Comparison of ENCODE assay signal across 10 cellular contexts in the genomic region with DNA sequence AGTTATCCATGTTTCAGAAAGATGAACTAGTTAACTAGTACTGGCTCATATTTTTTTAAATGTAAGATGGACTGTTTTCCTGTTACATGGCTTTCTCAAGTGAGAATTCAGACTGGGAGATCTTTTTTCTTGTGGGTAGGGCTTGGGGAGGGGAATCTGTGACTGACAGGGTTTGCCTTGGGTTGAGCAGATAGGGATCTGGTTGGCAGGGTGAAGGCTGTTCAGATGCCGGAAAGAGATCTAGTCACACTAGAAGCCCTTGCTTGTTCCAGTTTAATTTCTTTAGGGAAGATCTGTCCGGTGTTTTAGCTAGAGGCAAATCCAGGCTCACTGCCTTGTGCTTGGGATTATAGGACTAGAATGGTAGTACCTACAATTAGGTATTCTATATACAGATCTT.
DNase-seq lines count a peak whose midpoint lies in the region; ATAC-seq and TF ChIP-seq lines count a peak whose summit lies in the region.
"Had no signal": no experiment of that assay in that cellular context is flagged by ENCODE, and none has a peak within 500 bp of the region (broad histone marks: within the 10 kb centered on the region; RNA-seq: fewer than 3 reads in every experiment).

No MANE protein-coding gene starts in this region.

- no peaks in the 10 kb centered on the region for H3K27me3 ChIP-seq in mesendoderm (ENCODE audit: insufficient read depth, low read length, poor library complexity)
- no peaks in the 10 kb centered on the region for H3K27me3 ChIP-seq in brain microvascular endothelial cell (replicated peaks)

- no peaks in the 10 kb centered on the region for H3K79me2 ChIP-seq in mesendoderm (ENCODE audit: control insufficient read depth, insufficient read depth, low read length)

- peaks cover 3 to 4% of the 10 kb centered on the region in 2 donors for H3K9me3 Mint-ChIP-seq in natural killer cell
- H3K9me3 Mint-ChIP-seq in natural killer cell treated with Interleukin-12 subunit alpha and Interleukin-12 subunit beta and Interleukin-15 and Interleukin-18, amount 100 ng/mL, for 72 hours: peaks cover 3% of the 10 kb centered on the region
- peaks cover 10% of the 10 kb centered on the region for H3K9me3 Mint-ChIP-seq in dendritic cell treated with granulocyte-macrophage colony-stimulating factor and Interleukin-4, amounts not matched to agents 40 ng/mL and 50 ng/mL, for 4 days

- TF ChIP-seq CTCF in natural killer cell (IDR thresholded peaks at IDR 0.05) (no peak), brain microvascular endothelial cell (IDR thresholded peaks at IDR 0.05; ENCODE audit: low read depth, low read length, missing control alignments) (no peak)

- H3K36me3 Mint-ChIP-seq in natural killer cell: peaks cover 18% of the 10 kb centered on the region
- peaks cover 31% of the 10 kb centered on the region for H3K36me3 Mint-ChIP-seq in natural killer cell treated with Interleukin-12 subunit alpha and Interleukin-12 subunit beta and Interleukin-15 and Interleukin-18, amount 100 ng/mL, for 72 hours
- H3K36me3 Mint-ChIP-seq in dendritic cell treated with granulocyte-macrophage colony-stimulating factor and Interleukin-4, amounts not matched to agents 40 ng/mL and 50 ng/mL, for 4 days (ENCODE audit: low read depth): peaks cover 39% of the 10 kb centered on the region

- H3K4me1 ChIP-seq in mesendoderm (ENCODE audit: control insufficient read depth, low read depth, low read length): peaks cover 15% of the 10 kb centered on the region

- H3K4me3 ChIP-seq in mesendoderm (ENCODE audit: low read length) (no peak overlapping the region), brain microvascular endothelial cell (ENCODE audit: low read depth, low read length) (no peak overlapping the region)

- no peaks in the 10 kb centered on the region for H3K36me3 ChIP-seq in mesendoderm (ENCODE audit: control insufficient read depth, insufficient read depth, low read length)
- no peaks in the 10 kb centered on the region for H3K36me3 ChIP-seq in brain microvascular endothelial cell (replicated peaks)

- no peak overlapping the region for H2AK5ac ChIP-seq in mesendoderm (ENCODE audit: low read length)

- no CpG with 5 or more reads among the region's 2 CpGs for WGBS in mesendoderm (ENCODE audit: extremely low coverage, insufficient coverage, low lambda C conversion rate)

- H2BK120ac ChIP-seq in mesendoderm (ENCODE audit: low read depth, low read length): no peak overlapping the region

- H3K18ac ChIP-seq in mesendoderm (ENCODE audit: low read length): no peak overlapping the region

- peak overlapping the region; percentile 22 for H3K27ac ChIP-seq in mesendoderm (ENCODE audit: low read depth, low read length)
- no peak overlapping the region for H3K27ac ChIP-seq in brain microvascular endothelial cell

- intact Hi-C loops in natural killer cell (cut with micrococcal nuclease): loop anchor here (10.0 kb wide), 1 partner anchor 134 kb away; the partner anchor contains the start of gene MIA2
- intact Hi-C loops in dendritic cell treated with granulocyte-macrophage colony-stimulating factor and Interleukin-4, amounts not matched to agents 40 ng/mL and 50 ng/mL, for 4 days (cut with micrococcal nuclease): no loop called here

- H4K5ac ChIP-seq in mesendoderm (ENCODE audit: low read length): no peak overlapping the region

- ATAC-seq in natural killer cell (no peak), HG03460 (IDR thresholded peaks at IDR 0.05; ENCODE audit: unreplicated experiment) (no peak)
- no peak for ATAC-seq in natural killer cell treated with Interleukin-12 subunit alpha and Interleukin-12 subunit beta and Interleukin-15 and Interleukin-18, amount 100 ng/mL, for 72 hours

- no peak overlapping the region for H3K4me3 Mint-ChIP-seq in natural killer cell
- H3K4me3 Mint-ChIP-seq in natural killer cell treated with Interleukin-12 subunit alpha and Interleukin-12 subunit beta and Interleukin-15 and Interleukin-18, amount 100 ng/mL, for 72 hours: no peak overlapping the region
- H3K4me3 Mint-ChIP-seq in dendritic cell treated with granulocyte-macrophage colony-stimulating factor and Interleukin-4, amounts not matched to agents 40 ng/mL and 50 ng/mL, for 4 days: no peak overlapping the region
- H3K4me3 Mint-ChIP-seq: B cell had no signal

- no peak overlapping the region for H2BK15ac ChIP-seq in mesendoderm (replicated peaks; ENCODE audit: low read depth)

- in situ Hi-C loops in brain microvascular endothelial cell (cut with HindIII; ENCODE audit: low pct_ligation_motif_present, low sequenced_read_pairs): no loop called here

- peaks cover 4% of the 10 kb centered on the region for H3K79me1 ChIP-seq in mesendoderm (ENCODE audit: low read length)

- no peak overlapping the region for H3K4ac ChIP-seq in mesendoderm (ENCODE audit: low read depth, low read length)

- H3K27me3 Mint-ChIP-seq in natural killer cell (ENCODE audit: low read depth in 2 of 2): no peaks in the 10 kb centered on the region
- H3K27me3 Mint-ChIP-seq in natural killer cell treated with Interleukin-12 subunit alpha and Interleukin-12 subunit beta and Interleukin-15 and Interleukin-18, amount 100 ng/mL, for 72 hours: no peaks in the 10 kb centered on the region
- no peaks in the 10 kb centered on the region for H3K27me3 Mint-ChIP-seq in dendritic cell treated with granulocyte-macrophage colony-stimulating factor and Interleukin-4, amounts not matched to agents 40 ng/mL and 50 ng/mL, for 4 days
- H3K27me3 Mint-ChIP-seq: B cell had no signal

- no peak overlapping the region for H3K23ac ChIP-seq in mesendoderm (ENCODE audit: low read length)

- peak overlapping the region; percentile 63 for H3K56ac ChIP-seq in mesendoderm (ENCODE audit: low read length)

- peak overlapping the region; percentile 35 to 65 for H3K27ac Mint-ChIP-seq in natural killer cell
- H3K27ac Mint-ChIP-seq in natural killer cell treated with Interleukin-12 subunit alpha and Interleukin-12 subunit beta and Interleukin-15 and Interleukin-18, amount 100 ng/mL, for 72 hours: peak overlapping the region in 1 of 2 donors; percentile 45
- peak overlapping the region; percentile 17 for H3K27ac Mint-ChIP-seq in dendritic cell treated with granulocyte-macrophage colony-stimulating factor and Interleukin-4, amounts not matched to agents 40 ng/mL and 50 ng/mL, for 4 days
- H3K27ac Mint-ChIP-seq: B cell had no signal

- no peak overlapping the region for H4K8ac ChIP-seq in mesendoderm (ENCODE audit: low read depth, low read length)

- peaks cover 20 to 21% of the 10 kb centered on the region in 2 donors for H3K4me1 Mint-ChIP-seq in natural killer cell
- H3K4me1 Mint-ChIP-seq in natural killer cell treated with Interleukin-12 subunit alpha and Interleukin-12 subunit beta and Interleukin-15 and Interleukin-18, amount 100 ng/mL, for 72 hours (ENCODE audit: low read depth in 2 of 2): peaks cover 7% of the 10 kb centered on the region in 2 donors
- no peaks in the 10 kb centered on the region for H3K4me1 Mint-ChIP-seq in dendritic cell treated with granulocyte-macrophage colony-stimulating factor and Interleukin-4, amounts not matched to agents 40 ng/mL and 50 ng/mL, for 4 days (ENCODE audit: low read depth)
- H3K4me1 Mint-ChIP-seq: B cell had no signal

- no peak for DNase-seq in natural killer cell
- DNase-seq in natural killer cell treated with Interleukin-12 subunit alpha and Interleukin-12 subunit beta and Interleukin-15 and Interleukin-18, amount 100 ng/mL, for 72 hours (ENCODE audit: low spot score): no peak
- peak; percentile 79 for DNase-seq in mesendoderm
- no peak for DNase-seq in NK-92 treated with Interleukin-12 subunit alpha and Interleukin-12 subunit beta, amount 100 ng/mL, for 24 hours (lab: John Stamatoyannopoulos, UW)
- no peak for DNase-seq in brain microvascular endothelial cell
- DNase-seq: KG1, NCI-H510A had no signal

- H3K9ac ChIP-seq in mesendoderm (ENCODE audit: low read length): peak overlapping the region; percentile 22

- H3K4me2 ChIP-seq in mesendoderm (ENCODE audit: low read length): no peak overlapping the region

- H2BK5ac ChIP-seq in mesendoderm (ENCODE audit: low read length): no peak overlapping the region
